In the genomic region with DNA sequence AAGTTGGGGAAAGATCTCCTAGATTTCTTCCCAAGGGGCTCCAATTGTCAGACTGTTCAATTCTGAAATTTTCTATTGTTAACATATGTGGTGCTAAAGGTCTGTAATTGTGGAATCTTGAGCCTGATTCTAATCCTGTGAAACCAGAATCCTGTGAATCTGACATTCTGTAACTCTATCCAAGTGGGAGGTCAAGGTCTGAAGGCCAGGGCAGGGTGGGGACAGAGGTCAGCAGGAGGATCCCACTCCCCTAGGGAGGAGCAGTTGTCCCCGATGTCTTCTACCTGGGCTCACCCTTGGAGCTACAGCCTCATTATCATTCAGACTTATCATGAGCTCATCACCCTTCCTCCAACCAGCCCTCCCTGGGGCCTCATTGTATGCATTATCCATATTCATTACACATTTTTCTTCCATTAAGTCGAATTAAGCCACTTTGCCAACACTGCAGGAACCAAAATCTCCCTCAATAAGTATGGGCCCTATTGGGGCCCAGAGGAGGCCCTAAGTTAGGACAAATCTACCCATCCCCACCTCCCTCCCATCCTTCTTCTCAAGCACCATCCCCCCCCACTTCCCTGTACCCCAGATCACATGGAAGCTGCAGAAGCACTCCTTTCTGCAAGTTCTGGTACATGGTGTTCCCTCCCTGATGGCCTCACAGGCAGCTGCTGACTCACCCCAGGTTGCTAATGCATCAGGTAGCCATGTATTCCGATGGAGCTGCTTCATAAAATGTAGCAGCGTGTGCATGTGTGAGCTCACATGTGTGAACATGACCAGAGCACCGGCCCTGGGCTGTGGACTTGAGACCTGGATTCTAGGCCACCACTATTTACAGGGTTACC, we compare ENCODE assay signal across 1 cellular context.
TF ChIP-seq lines count a peak whose summit lies in the region.

No MANE protein-coding gene starts in this region.

TF ChIP-seq in neural cell, 6 proteins besides CTCF, POLR2A, EP300 and RAD21 (continued from another document):
- TF ChIP-seq, protein P1, sequence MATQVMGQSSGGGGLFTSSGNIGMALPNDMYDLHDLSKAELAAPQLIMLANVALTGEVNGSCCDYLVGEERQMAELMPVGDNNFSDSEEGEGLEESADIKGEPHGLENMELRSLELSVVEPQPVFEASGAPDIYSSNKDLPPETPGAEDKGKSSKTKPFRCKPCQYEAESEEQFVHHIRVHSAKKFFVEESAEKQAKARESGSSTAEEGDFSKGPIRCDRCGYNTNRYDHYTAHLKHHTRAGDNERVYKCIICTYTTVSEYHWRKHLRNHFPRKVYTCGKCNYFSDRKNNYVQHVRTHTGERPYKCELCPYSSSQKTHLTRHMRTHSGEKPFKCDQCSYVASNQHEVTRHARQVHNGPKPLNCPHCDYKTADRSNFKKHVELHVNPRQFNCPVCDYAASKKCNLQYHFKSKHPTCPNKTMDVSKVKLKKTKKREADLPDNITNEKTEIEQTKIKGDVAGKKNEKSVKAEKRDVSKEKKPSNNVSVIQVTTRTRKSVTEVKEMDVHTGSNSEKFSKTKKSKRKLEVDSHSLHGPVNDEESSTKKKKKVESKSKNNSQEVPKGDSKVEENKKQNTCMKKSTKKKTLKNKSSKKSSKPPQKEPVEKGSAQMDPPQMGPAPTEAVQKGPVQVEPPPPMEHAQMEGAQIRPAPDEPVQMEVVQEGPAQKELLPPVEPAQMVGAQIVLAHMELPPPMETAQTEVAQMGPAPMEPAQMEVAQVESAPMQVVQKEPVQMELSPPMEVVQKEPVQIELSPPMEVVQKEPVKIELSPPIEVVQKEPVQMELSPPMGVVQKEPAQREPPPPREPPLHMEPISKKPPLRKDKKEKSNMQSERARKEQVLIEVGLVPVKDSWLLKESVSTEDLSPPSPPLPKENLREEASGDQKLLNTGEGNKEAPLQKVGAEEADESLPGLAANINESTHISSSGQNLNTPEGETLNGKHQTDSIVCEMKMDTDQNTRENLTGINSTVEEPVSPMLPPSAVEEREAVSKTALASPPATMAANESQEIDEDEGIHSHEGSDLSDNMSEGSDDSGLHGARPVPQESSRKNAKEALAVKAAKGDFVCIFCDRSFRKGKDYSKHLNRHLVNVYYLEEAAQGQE (IDR thresholded peaks at IDR 0.05; ENCODE audit: borderline replicate concordance) = no peak
- TF ChIP-seq EZH2 (IDR thresholded peaks at IDR 0.05; ENCODE audit: borderline replicate concordance, insufficient read depth, low read length, poor library complexity, severe bottlenecking) (no peak), POLR2AphosphoS5 (IDR thresholded peaks at IDR 0.05) (no peak)
TF ChIP-seq in neural cell: peak in this region for 0.
